Comparison of ENCODE assay signal across 9 cellular contexts in genomic region chr18:48943736-48944527, GRCh38. TPM values are rescaled to one million over a fixed set of nuclear protein-coding genes. Genes with fewer than 3 reads are reported as not detected.
DNase-seq lines count a peak whose midpoint lies in the region; ATAC-seq, FAIRE-seq and TF ChIP-seq lines count a peak whose summit lies in the region.
"Had no signal": no experiment of that assay in that cellular context is flagged by ENCODE, and none has a peak within 500 bp of the region (broad histone marks: within the 10 kb centered on the region; RNA-seq: fewer than 3 reads in every experiment).

No MANE protein-coding gene starts in this region.

- H3K9me3 ChIP-seq in kidney (ENCODE audit: control insufficient read depth in 1 of 2, low read length in 2 of 2) = no peaks in the 10 kb centered on the region
- no peaks in the 10 kb centered on the region for H3K9me3 ChIP-seq in small intestine (ENCODE audit: control insufficient read depth, low read depth)
- H3K9me3 ChIP-seq in esophagus squamous epithelium = no peaks in the 10 kb centered on the region

- peaks cover 90% of the 10 kb centered on the region for H3K4me1 Mint-ChIP-seq in activated naive CD8-positive, alpha-beta T cell (ENCODE audit: low read depth)

- H3K36me3 ChIP-seq in kidney (ENCODE audit: control insufficient read depth in 1 of 2, insufficient read depth in 2 of 2, low read length in 2 of 2) = peaks cover 3 to 33% of the 10 kb centered on the region in 2 donors
- H3K36me3 ChIP-seq in small intestine (ENCODE audit: control insufficient read depth in 2 of 2, insufficient read depth in 2 of 2, low read length in 2 of 2) = peaks cover 2 to 10% of the 10 kb centered on the region in 2 donors
- H3K36me3 ChIP-seq in esophagus squamous epithelium = peaks cover 0 to 34% (median 0%) of the 10 kb centered on the region in 3 donors

- H3K4me3 Mint-ChIP-seq in activated naive CD8-positive, alpha-beta T cell = peak overlapping the region; percentile 18

- no peaks in the 10 kb centered on the region for H3K27me3 ChIP-seq in small intestine (ENCODE audit: control insufficient read depth in 2 of 2, insufficient read depth in 2 of 2, low read length in 2 of 2)
- no peaks in the 10 kb centered on the region for H3K27me3 ChIP-seq in esophagus squamous epithelium

- no peak for TF ChIP-seq CTCF in kidney (IDR thresholded peaks at IDR 0.05; ENCODE audit: borderline replicate concordance, extremely low read depth, insufficient read depth)
- TF ChIP-seq CTCF in esophagus squamous epithelium (IDR thresholded peaks at IDR 0.05) = no peak

- H3K27ac ChIP-seq in kidney (ENCODE audit: low read depth in 2 of 2, low read length in 2 of 2) = peak overlapping the region; percentile 92
- H3K27ac ChIP-seq in small intestine (ENCODE audit: low read depth in 1 of 2, low read length in 1 of 2) = peak overlapping the region; percentile 13 to 37
- H3K27ac ChIP-seq in esophagus squamous epithelium = peak overlapping the region in 2 of 4 donors; percentile 69 to 70
- H3K27ac ChIP-seq: HL-60 had no signal

- TF ChIP-seq POLR2A in esophagus squamous epithelium (IDR thresholded peaks at IDR 0.05) = no peak

- H3K9me3 Mint-ChIP-seq in activated naive CD8-positive, alpha-beta T cell (ENCODE audit: low read depth) = no peaks in the 10 kb centered on the region

- H3K4me1 ChIP-seq in kidney (ENCODE audit: control insufficient read depth in 1 of 2, insufficient read depth in 1 of 2, low read depth in 1 of 2, low read length in 2 of 2) = peaks cover 69 to 74% of the 10 kb centered on the region in 2 donors
- peaks cover 28 to 50% of the 10 kb centered on the region in 2 donors for H3K4me1 ChIP-seq in small intestine (ENCODE audit: control insufficient read depth in 2 of 2, insufficient read depth in 1 of 2, low read depth in 1 of 2, low read length in 1 of 2)
- peaks cover 41 to 100% (median 90%) of the 10 kb centered on the region in 3 donors for H3K4me1 ChIP-seq in esophagus squamous epithelium

- H3K4me3 ChIP-seq in kidney (ENCODE audit: low read length in 2 of 2) (peak overlapping the region; percentile 47 to 99), small intestine (ENCODE audit: low read depth in 1 of 2, low read length in 2 of 2) (peak overlapping the region in 1 of 2 donors; percentile 7), esophagus squamous epithelium (peak overlapping the region in 1 of 4 donors; percentile 20)

- peak; percentile 58 for DNase-seq in HT-29 (ENCODE audit: low spot score)
- DNase-seq in kidney = no peak
- no peak for DNase-seq in small intestine
- DNase-seq in Ammon's horn (ENCODE audit: low spot score) = no peak
- DNase-seq in esophagus squamous epithelium (lab: John Stamatoyannopoulos, UW) = no peak

- no peaks in the 10 kb centered on the region for H3K27me3 Mint-ChIP-seq in activated naive CD8-positive, alpha-beta T cell

- WGBS in small intestine, 3 donors = 54 to 60% (median 55%) methylated on average over 8 of the region's 8 CpGs
- WGBS in esophagus squamous epithelium, 2 donors = 38 to 72% methylated on average over 4 to 8 of the region's 8 CpGs

- FAIRE-seq in kidney (lab: Jason Lieb, UNC) = no peak
- FAIRE-seq in small intestine (lab: Jason Lieb, UNC) = no peak

- peak overlapping the region; percentile 53 to 84 for H3K9ac ChIP-seq in kidney (ENCODE audit: low read length in 2 of 2)

- intact Hi-C loops in kidney (cut with DNase I) (loop anchor here (10.0 kb wide), 1 partner anchor 99 kb away; no protein-coding TSS in a partner anchor), esophagus squamous epithelium (cut with DNase I) (no loop called here)

- peaks cover 11% of the 10 kb centered on the region for H3K36me3 Mint-ChIP-seq in activated naive CD8-positive, alpha-beta T cell

- ATAC-seq in GM18907 (IDR thresholded peaks at IDR 0.05; ENCODE audit: unreplicated experiment) (no peak), GM19395 (IDR thresholded peaks at IDR 0.05; ENCODE audit: unreplicated experiment) (no peak)

- H3K27ac Mint-ChIP-seq in activated naive CD8-positive, alpha-beta T cell = no peak overlapping the region

RNA-seq across cellular contexts. Expression of gene SMAD7, which starts 6.8 kb away (rescaled TPM):
- total RNA-seq in HT-29 (2014; rRNA removed; shearing (Covaris generic)) = 70.8 and 72.3 TPM in 2 replicates
- total RNA-seq in kidney (32.6 TPM), esophagus squamous epithelium (10 to 100 TPM in 2 of 4 donors, 1 to 10 TPM in 2; 4.2 to 26.5 (median 9.0) TPM)
- polyA plus RNA-seq in kidney (ENCODE audit: insufficient read depth, low read depth, low replicate concordance) (17.3 TPM), small intestine (10 to 100 TPM; 17.2 to 24.0 (median 18.3) TPM)
